In the genomic region with DNA sequence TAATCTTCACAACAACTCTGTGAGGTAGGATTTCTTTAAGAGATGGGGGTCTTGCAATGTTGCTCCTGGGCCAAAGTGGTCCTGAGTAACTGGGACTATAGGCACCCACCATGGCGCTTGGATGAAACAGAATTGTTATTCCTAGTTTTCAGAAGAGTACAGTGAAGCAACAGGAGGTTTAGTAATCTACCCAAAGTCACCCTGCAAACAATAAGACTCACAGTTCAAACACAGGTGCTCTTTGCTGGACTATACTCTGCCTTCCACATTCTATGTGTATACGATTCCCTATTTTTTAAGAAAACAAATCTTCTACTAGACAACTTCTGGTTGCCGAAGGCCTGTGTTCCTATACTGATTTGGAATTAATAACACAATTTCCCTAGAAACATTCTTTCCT, we compare ENCODE assay signal across 1 cellular context.
TF ChIP-seq lines count a peak whose summit lies in the region.

No MANE protein-coding gene starts in this region.

TF ChIP-seq in HepG2, 621 proteins besides CTCF, POLR2A, EP300 and RAD21:
- peak; percentile 39; the same call in 1 of the 2 replicates for TF ChIP-seq CEBPG (CRISPR knock-in tag; IDR thresholded peaks at IDR 0.05)
- peak; percentile 27; the same call in 1 of the 2 replicates for TF ChIP-seq GATAD2A (CRISPR knock-in tag; IDR thresholded peaks at IDR 0.05)
- TF ChIP-seq ARNT2 (CRISPR knock-in tag; IDR thresholded peaks at IDR 0.05; ENCODE audit: low read depth), result no peak
- no peak for TF ChIP-seq SOX13 (IDR thresholded peaks at IDR 0.05)
- peak in 1 of 2 experiments; percentile 54; a peak in 1 of 4 replicates for TF ChIP-seq SOX13 (CRISPR knock-in tag; conservative IDR thresholded peaks at IDR 0.05 in 1 of 2, IDR thresholded peaks at IDR 0.05 in 1 of 2)
- peak; percentile 30; the same call in 1 of the 2 replicates for TF ChIP-seq CEBPB (IDR thresholded peaks at IDR 0.05; ENCODE audit: borderline replicate concordance, low read depth, low read length)
- TF ChIP-seq ZNF383 (CRISPR knock-in tag; IDR thresholded peaks at IDR 0.05; ENCODE audit: borderline replicate concordance), result no peak
- TF ChIP-seq, protein P1, sequence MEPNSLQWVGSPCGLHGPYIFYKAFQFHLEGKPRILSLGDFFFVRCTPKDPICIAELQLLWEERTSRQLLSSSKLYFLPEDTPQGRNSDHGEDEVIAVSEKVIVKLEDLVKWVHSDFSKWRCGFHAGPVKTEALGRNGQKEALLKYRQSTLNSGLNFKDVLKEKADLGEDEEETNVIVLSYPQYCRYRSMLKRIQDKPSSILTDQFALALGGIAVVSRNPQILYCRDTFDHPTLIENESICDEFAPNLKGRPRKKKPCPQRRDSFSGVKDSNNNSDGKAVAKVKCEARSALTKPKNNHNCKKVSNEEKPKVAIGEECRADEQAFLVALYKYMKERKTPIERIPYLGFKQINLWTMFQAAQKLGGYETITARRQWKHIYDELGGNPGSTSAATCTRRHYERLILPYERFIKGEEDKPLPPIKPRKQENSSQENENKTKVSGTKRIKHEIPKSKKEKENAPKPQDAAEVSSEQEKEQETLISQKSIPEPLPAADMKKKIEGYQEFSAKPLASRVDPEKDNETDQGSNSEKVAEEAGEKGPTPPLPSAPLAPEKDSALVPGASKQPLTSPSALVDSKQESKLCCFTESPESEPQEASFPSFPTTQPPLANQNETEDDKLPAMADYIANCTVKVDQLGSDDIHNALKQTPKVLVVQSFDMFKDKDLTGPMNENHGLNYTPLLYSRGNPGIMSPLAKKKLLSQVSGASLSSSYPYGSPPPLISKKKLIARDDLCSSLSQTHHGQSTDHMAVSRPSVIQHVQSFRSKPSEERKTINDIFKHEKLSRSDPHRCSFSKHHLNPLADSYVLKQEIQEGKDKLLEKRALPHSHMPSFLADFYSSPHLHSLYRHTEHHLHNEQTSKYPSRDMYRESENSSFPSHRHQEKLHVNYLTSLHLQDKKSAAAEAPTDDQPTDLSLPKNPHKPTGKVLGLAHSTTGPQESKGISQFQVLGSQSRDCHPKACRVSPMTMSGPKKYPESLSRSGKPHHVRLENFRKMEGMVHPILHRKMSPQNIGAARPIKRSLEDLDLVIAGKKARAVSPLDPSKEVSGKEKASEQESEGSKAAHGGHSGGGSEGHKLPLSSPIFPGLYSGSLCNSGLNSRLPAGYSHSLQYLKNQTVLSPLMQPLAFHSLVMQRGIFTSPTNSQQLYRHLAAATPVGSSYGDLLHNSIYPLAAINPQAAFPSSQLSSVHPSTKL (CRISPR knock-in tag; IDR thresholded peaks at IDR 0.05), result 0 out of 2 replicates have a peak, but pooled peaks have one; percentile 20
- TF ChIP-seq SOX6 (IDR thresholded peaks at IDR 0.05), result no peak
- TF ChIP-seq SOX6 (CRISPR knock-in tag; IDR thresholded peaks at IDR 0.05), result peak; percentile 23; the same call in 1 of the 2 replicates
- no peak for TF ChIP-seq PRPF4 (IDR thresholded peaks at IDR 0.05; ENCODE audit: low read depth, low read length, poor library complexity, severe bottlenecking)
- 0 out of 2 replicates have a peak, but pooled peaks have one; percentile 22 for TF ChIP-seq RCOR2 (CRISPR knock-in tag; IDR thresholded peaks at IDR 0.05)
